In genomic region chr11:120391854-120392253, GRCh38 we compare ENCODE assay signal across 18 cellular contexts. TPM values are rescaled to one million over a fixed set of nuclear protein-coding genes. Genes with fewer than 3 reads are reported as not detected.
DNase-seq lines count a peak whose midpoint lies in the region; ATAC-seq and TF ChIP-seq lines count a peak whose summit lies in the region.
"Had no signal": no experiment of that assay in that cellular context is flagged by ENCODE, and none has a peak within 500 bp of the region (broad histone marks: within the 10 kb centered on the region; RNA-seq: fewer than 3 reads in every experiment).

No MANE protein-coding gene starts in this region.

- no peaks in the 10 kb centered on the region for H3K36me3 ChIP-seq in mesenchymal stem cell (ENCODE audit: control insufficient read depth in 1 of 2, insufficient read depth in 2 of 2, low read depth in 1 of 2, low read length in 2 of 2)
- H3K36me3 ChIP-seq in gastrocnemius medialis, result no peaks in the 10 kb centered on the region
- H3K36me3 ChIP-seq: MG63, neutrophil had no signal

- no peak overlapping the region for H3K27ac Mint-ChIP-seq in activated naive CD8-positive, alpha-beta T cell treated with anti-CD3 and anti-CD28 coated beads, Interleukin-2, amount 50 U/mL, for 24 hours
- no peak overlapping the region for H3K27ac Mint-ChIP-seq in natural killer cell treated with Interleukin-12 subunit alpha and Interleukin-12 subunit beta and Interleukin-15 and Interleukin-18, amount 100 ng/mL, for 72 hours
- H3K27ac Mint-ChIP-seq: activated naive CD8-positive, alpha-beta T cell treated with anti-CD3 and anti-CD28 coated beads, Interleukin-2, amount 10 ng/mL, durations not matched to agents 7 days and 5 days had no signal

- WGBS in mesenchymal stem cell, result 100% methylated on average over 1 of the region's 1 CpG

- intact Hi-C loops in gastrocnemius medialis (cut with DNase I; ENCODE audit: low total_unique reads), result loop anchor here (2.0 kb wide), 2 partner anchors 17 to 55 kb away; partner anchors contain the start of gene ARHGEF12

- ATAC-seq in gastrocnemius medialis, result peak; percentile 39 to 59
- ATAC-seq in activated naive CD8-positive, alpha-beta T cell treated with anti-CD3 and anti-CD28 coated beads, Interleukin-2, amount 50 U/mL, for 24 hours, result no peak
- no peak for ATAC-seq in natural killer cell treated with Interleukin-12 subunit alpha and Interleukin-12 subunit beta and Interleukin-15 and Interleukin-18, amount 100 ng/mL, for 72 hours
- ATAC-seq: activated CD4-positive, CD25-positive, alpha-beta regulatory T cell treated with anti-CD3 and anti-CD28 coated beads, Interleukin-2, amount 50 U/mL, for 24 hours; foreskin keratinocyte had no signal

- H3K4me1 ChIP-seq in mesenchymal stem cell (ENCODE audit: control insufficient read depth, insufficient read depth, low read depth, low read length) (no peaks in the 10 kb centered on the region), gastrocnemius medialis (peaks cover 59 to 63% of the 10 kb centered on the region in 2 donors)
- H3K4me1 ChIP-seq: testis had no signal

- H3K4me3 ChIP-seq in mesenchymal stem cell (ENCODE audit: insufficient read depth in 1 of 2, low read depth in 1 of 2, low read length in 2 of 2) (no peak overlapping the region), gastrocnemius medialis (peak overlapping the region in 1 of 4 donors; percentile 3)
- H3K4me3 ChIP-seq: MG63, testis had no signal

- no peak for TF ChIP-seq CTCF in gastrocnemius medialis (IDR thresholded peaks at IDR 0.05 in 4 of 5, conservative IDR thresholded peaks at IDR 0.05 in 1 of 5)

- H2BK120ac ChIP-seq in mesenchymal stem cell (ENCODE audit: low read depth, low read length), result no peak overlapping the region

- H4K91ac ChIP-seq in mesenchymal stem cell (ENCODE audit: low read length), result no peak overlapping the region

- H3K36me3 Mint-ChIP-seq in activated naive CD8-positive, alpha-beta T cell treated with anti-CD3 and anti-CD28 coated beads, Interleukin-2, amount 50 U/mL, for 24 hours (ENCODE audit: low read depth), result peaks cover 4% of the 10 kb centered on the region
- H3K36me3 Mint-ChIP-seq in natural killer cell treated with Interleukin-12 subunit alpha and Interleukin-12 subunit beta and Interleukin-15 and Interleukin-18, amount 100 ng/mL, for 72 hours, result no peaks in the 10 kb centered on the region
- H3K36me3 Mint-ChIP-seq: activated naive CD8-positive, alpha-beta T cell treated with anti-CD3 and anti-CD28 coated beads, Interleukin-2, amount 10 ng/mL, durations not matched to agents 7 days and 5 days had no signal

- H2BK15ac ChIP-seq in mesenchymal stem cell (ENCODE audit: low read depth, poor library complexity, severe bottlenecking), result no peak overlapping the region

- no peak overlapping the region for H3K23ac ChIP-seq in mesenchymal stem cell (ENCODE audit: low read length in 2 of 2)

- H2AFZ ChIP-seq in mesenchymal stem cell (ENCODE audit: low read depth, low read length), result no peak overlapping the region

- H2AK5ac ChIP-seq in mesenchymal stem cell (ENCODE audit: low read length, severe bottlenecking), result no peak overlapping the region

- peaks cover 12% of the 10 kb centered on the region for H3K9me3 Mint-ChIP-seq in activated naive CD8-positive, alpha-beta T cell treated with anti-CD3 and anti-CD28 coated beads, Interleukin-2, amount 50 U/mL, for 24 hours
- no peaks in the 10 kb centered on the region for H3K9me3 Mint-ChIP-seq in natural killer cell treated with Interleukin-12 subunit alpha and Interleukin-12 subunit beta and Interleukin-15 and Interleukin-18, amount 100 ng/mL, for 72 hours

- in situ Hi-C loops in gastrocnemius medialis (cut with MboI; ENCODE audit: low sequenced_read_pairs in 4 of 4), result no loop called here

- peaks cover 2% of the 10 kb centered on the region for H3K79me1 ChIP-seq in mesenchymal stem cell (replicated peaks; ENCODE audit: low read length, poor library complexity, severe bottlenecking)

- peaks cover 27% of the 10 kb centered on the region for H3K27me3 Mint-ChIP-seq in activated naive CD8-positive, alpha-beta T cell treated with anti-CD3 and anti-CD28 coated beads, Interleukin-2, amount 50 U/mL, for 24 hours
- H3K27me3 Mint-ChIP-seq in natural killer cell treated with Interleukin-12 subunit alpha and Interleukin-12 subunit beta and Interleukin-15 and Interleukin-18, amount 100 ng/mL, for 72 hours, result peaks cover 6 to 16% of the 10 kb centered on the region in 2 donors

- no peak for TF ChIP-seq POLR2A in gastrocnemius medialis (IDR thresholded peaks at IDR 0.05)

- no peak overlapping the region for H3K4me3 Mint-ChIP-seq in activated naive CD8-positive, alpha-beta T cell treated with anti-CD3 and anti-CD28 coated beads, Interleukin-2, amount 50 U/mL, for 24 hours
- no peak overlapping the region for H3K4me3 Mint-ChIP-seq in natural killer cell treated with Interleukin-12 subunit alpha and Interleukin-12 subunit beta and Interleukin-15 and Interleukin-18, amount 100 ng/mL, for 72 hours
- H3K4me3 Mint-ChIP-seq: activated naive CD8-positive, alpha-beta T cell treated with anti-CD3 and anti-CD28 coated beads, Interleukin-2, amount 10 ng/mL, durations not matched to agents 7 days and 5 days had no signal

- H3K9me3 ChIP-seq in mesenchymal stem cell (ENCODE audit: control insufficient read depth, low read length) (no peaks in the 10 kb centered on the region), gastrocnemius medialis (no peaks in the 10 kb centered on the region)
- H3K9me3 ChIP-seq: neutrophil, testis had no signal

- peak; percentile 40 for DNase-seq in NCI-H82 treated with DMSO at 0.1 percent for 48 hours (lab: John Stamatoyannopoulos, UW; ENCODE audit: unreplicated experiment)
- DNase-seq in caudate nucleus (lab: John Stamatoyannopoulos, UW), result no peak
- peak; percentile 53 for DNase-seq in mesenchymal stem cell
- no peak for DNase-seq in gastrocnemius medialis
- DNase-seq in activated CD4-positive, CD25-positive, alpha-beta regulatory T cell (lab: John Stamatoyannopoulos, UW), result no peak
- DNase-seq in stimulated activated CD4-positive, alpha-beta T cell treated with anti-CD3 and anti-CD28 coated beads, Interleukin-1b, Interleukin-23, amount 100 ng/mL, for 48 hours, result no peak
- DNase-seq in activated naive CD8-positive, alpha-beta T cell treated with anti-CD3 and anti-CD28 coated beads, Interleukin-2, amount 50 U/mL, for 24 hours, result no peak
- no peak for DNase-seq in natural killer cell treated with Interleukin-12 subunit alpha and Interleukin-12 subunit beta and Interleukin-15 and Interleukin-18, amount 100 ng/mL, for 72 hours (ENCODE audit: low spot score)
- DNase-seq: activated CD8-positive, alpha-beta memory T cell treated with anti-CD3 and anti-CD28 coated beads for 24 hours; activated naive CD8-positive, alpha-beta T cell treated with anti-CD3 and anti-CD28 coated beads, Interleukin-2, amount 10 ng/mL, durations not matched to agents 7 days and 5 days; foreskin keratinocyte; MG63; NCI-H1694 treated with DMSO at 0.1 percent for 48 hours; NCI-H446; stimulated activated CD4-positive, alpha-beta T cell treated with anti-CD3 and anti-CD28 coated beads, Interleukin-4, amount 100 ng/mL, for 4 hours; testis had no signal

- no peak overlapping the region for H3K18ac ChIP-seq in mesenchymal stem cell (ENCODE audit: low read depth in 1 of 2, low read length in 2 of 2)

- H3K4me1 Mint-ChIP-seq in activated naive CD8-positive, alpha-beta T cell treated with anti-CD3 and anti-CD28 coated beads, Interleukin-2, amount 50 U/mL, for 24 hours, result no peaks in the 10 kb centered on the region
- peaks cover 6 to 11% of the 10 kb centered on the region in 2 donors for H3K4me1 Mint-ChIP-seq in natural killer cell treated with Interleukin-12 subunit alpha and Interleukin-12 subunit beta and Interleukin-15 and Interleukin-18, amount 100 ng/mL, for 72 hours (ENCODE audit: low read depth in 2 of 2)
- H3K4me1 Mint-ChIP-seq: activated naive CD8-positive, alpha-beta T cell treated with anti-CD3 and anti-CD28 coated beads, Interleukin-2, amount 10 ng/mL, durations not matched to agents 7 days and 5 days had no signal

- no peak overlapping the region for H3K4ac ChIP-seq in mesenchymal stem cell (ENCODE audit: low read depth in 1 of 2, low read length in 2 of 2)

- peak overlapping the region; percentile 4 for H3K9ac ChIP-seq in mesenchymal stem cell (ENCODE audit: low read length)

- no peak overlapping the region for H2BK12ac ChIP-seq in mesenchymal stem cell (ENCODE audit: low read length in 2 of 2)

- H3K27ac ChIP-seq in caudate nucleus (ENCODE audit: low read depth, low read length), result peak overlapping the region; percentile 4
- peak overlapping the region; percentile 64 for H3K27ac ChIP-seq in mesenchymal stem cell (ENCODE audit: low read length, poor library complexity, severe bottlenecking)
- peak overlapping the region; percentile 74 to 79 (median 77) for H3K27ac ChIP-seq in gastrocnemius medialis
- H3K27ac ChIP-seq: foreskin keratinocyte, neutrophil, testis had no signal

- no peak overlapping the region for H3K14ac ChIP-seq in mesenchymal stem cell (ENCODE audit: low read length in 2 of 2)

- H2BK5ac ChIP-seq in mesenchymal stem cell (ENCODE audit: low read depth, low read length, poor library complexity, severe bottlenecking), result no peak overlapping the region

- H3K4me2 ChIP-seq in mesenchymal stem cell (ENCODE audit: low read length, poor library complexity, severe bottlenecking), result no peak overlapping the region

- H4K8ac ChIP-seq in mesenchymal stem cell (ENCODE audit: low read length), result no peak overlapping the region

- H3K27me3 ChIP-seq in mesenchymal stem cell (ENCODE audit: control insufficient read depth in 1 of 2, insufficient read depth in 1 of 2, low read length in 2 of 2) (no peaks in the 10 kb centered on the region), gastrocnemius medialis (no peaks in the 10 kb centered on the region)
- H3K27me3 ChIP-seq: foreskin keratinocyte, MG63, testis had no signal

RNA-seq across cellular contexts. Expression of gene ARHGEF12, which starts 55.6 kb away (rescaled TPM):
- polyA plus RNA-seq in mesenchymal stem cell (2013, experiment 1 of 2), result 45.2 TPM
- 44.4 TPM for polyA plus RNA-seq in mesenchymal stem cell (2013, experiment 2 of 2)
- 10 to 100 TPM; 52.9 to 77.3 (median 61.4) TPM for total RNA-seq in gastrocnemius medialis
- 10 to 100 TPM; 27.1 to 38.2 TPM for total RNA-seq in natural killer cell treated with Interleukin-12 subunit alpha and Interleukin-12 subunit beta and Interleukin-15 and Interleukin-18, amount 100 ng/mL, for 72 hours

Comparison
In these comparisons a context has a peak if more than half of its experiments do, and no peak if none do; other contexts are left out.
1. DNase-seq: peak in NCI-H82 treated with DMSO at 0.1 percent for 48 hours (single experiment) and mesenchymal stem cell (single experiment); none in caudate nucleus (0 of 61), gastrocnemius medialis (0 of 2), activated CD4-positive, CD25-positive, alpha-beta regulatory T cell (0 of 4), stimulated activated CD4-positive, alpha-beta T cell treated with anti-CD3 and anti-CD28 coated beads, Interleukin-1b, Interleukin-23, amount 100 ng/mL, for 48 hours (single experiment), activated naive CD8-positive, alpha-beta T cell treated with anti-CD3 and anti-CD28 coated beads, Interleukin-2, amount 50 U/mL, for 24 hours (single experiment) and natural killer cell treated with Interleukin-12 subunit alpha and Interleukin-12 subunit beta and Interleukin-15 and Interleukin-18, amount 100 ng/mL, for 72 hours (single experiment).
2. H3K27ac ChIP-seq: peak in every context shown above with its lines; median percentile 77 in gastrocnemius medialis; 64 in mesenchymal stem cell; 4 in caudate nucleus.
3. ATAC-seq: peak in gastrocnemius medialis (2 of 2); none in activated naive CD8-positive, alpha-beta T cell treated with anti-CD3 and anti-CD28 coated beads, Interleukin-2, amount 50 U/mL, for 24 hours (single experiment) and natural killer cell treated with Interleukin-12 subunit alpha and Interleukin-12 subunit beta and Interleukin-15 and Interleukin-18, amount 100 ng/mL, for 72 hours (0 of 2).